25 cellular contexts compared by ENCODE assay signal in genomic region chr17:4895121-4895520, GRCh38. TPM values are rescaled to one million over a fixed set of nuclear protein-coding genes. Genes with fewer than 3 reads are reported as not detected.
"Had no signal": no experiment of that assay in that cellular context is flagged by ENCODE, and none has a peak within 500 bp of the region (broad histone marks: within the 10 kb centered on the region; RNA-seq: fewer than 3 reads in every experiment).

No MANE protein-coding gene starts in this region.

- H3K9ac ChIP-seq: KMS-11 had no signal

- H3K4me3 ChIP-seq: breast epithelium, Peyer's patch had no signal

- H3K9me3 Mint-ChIP-seq: activated B cell treated with CpG ODN at 0.5 μM for 24 hours; activated CD4-positive, alpha-beta T cell treated with anti-CD3 and anti-CD28 coated beads, Interleukin-2, amount 10 ng/mL, durations not matched to agents 24 days and 14 days; activated naive CD4-positive, alpha-beta T cell treated with anti-CD3 and anti-CD28 coated beads, Interleukin-2, amount 50 U/mL, for 24 hours; activated T-cell treated with anti-CD3 and anti-CD28 coated beads, Interleukin-2, amount 50 U/mL, for 24 hours; activated T-helper 1 cell treated with anti-CD3 and anti-CD28 coated beads, Interleukin-12 subunit alpha, Interleukin-12 subunit beta, Interleukin-2, Interleukin-4 antibody, amounts not matched to agents 30 ng/mL and 10 ng/mL and 1 ng/mL, durations not matched to agents 14 hours and 24 hours and 36 hours; T-helper 1 cell treated with Interleukin-12 subunit alpha and Interleukin-12 subunit beta and Interleukin-4 antibody, amounts not matched to agents 30 μg/mL and 1 μg/mL, for 36 hours had no signal

- H3K4me1 ChIP-seq: breast epithelium had no signal

- H3K4me2 ChIP-seq: KMS-11 had no signal

- H3K27me3 ChIP-seq: breast epithelium, Peyer's patch had no signal

- ATAC-seq: activated CD8-positive, alpha-beta memory T cell treated with anti-CD3 and anti-CD28 coated beads, Interleukin-2, amount 10 ng/mL, durations not matched to agents 7 days and 5 days had no signal

- H3K27ac Mint-ChIP-seq: activated B cell treated with CpG ODN at 0.5 μM for 24 hours; activated CD4-positive, alpha-beta T cell treated with anti-CD3 and anti-CD28 coated beads, Interleukin-2, amount 10 ng/mL, durations not matched to agents 24 days and 14 days; activated CD8-positive, alpha-beta memory T cell treated with anti-CD3 and anti-CD28 coated beads, Interleukin-2, amount 10 ng/mL, durations not matched to agents 7 days and 5 days; activated naive CD4-positive, alpha-beta T cell treated with anti-CD3 and anti-CD28 coated beads, Interleukin-2, amount 50 U/mL, for 24 hours; activated T-cell treated with anti-CD3 and anti-CD28 coated beads, Interleukin-2, amount 50 U/mL, for 24 hours; activated T-helper 1 cell treated with anti-CD3 and anti-CD28 coated beads, Interleukin-12 subunit alpha, Interleukin-12 subunit beta, Interleukin-2, Interleukin-4 antibody, amounts not matched to agents 30 ng/mL and 10 ng/mL and 1 ng/mL, durations not matched to agents 14 hours and 24 hours and 36 hours; T-helper 1 cell treated with Interleukin-12 subunit alpha and Interleukin-12 subunit beta and Interleukin-4 antibody, amounts not matched to agents 30 μg/mL and 1 μg/mL, for 36 hours had no signal

- DNase-seq: activated B cell treated with CpG ODN at 0.5 μM for 24 hours; activated CD4-positive, alpha-beta T cell treated with anti-CD3 and anti-CD28 coated beads for 1 hour; activated CD4-positive, alpha-beta T cell treated with anti-CD3 and anti-CD28 coated beads, Interleukin-2, amount 10 ng/mL, durations not matched to agents 24 days and 14 days; activated CD4-positive, alpha-beta T cell treated with anti-CD3 and anti-CD28 coated beads, Interleukin-2, amount 50 U/mL, for 48 hours; activated CD8-positive, alpha-beta memory T cell treated with anti-CD3 and anti-CD28 coated beads, Interleukin-2, amount 10 ng/mL, durations not matched to agents 7 days and 5 days; activated effector memory CD4-positive, alpha-beta T cell treated with Interleukin-2 at 50 U/mL for 16 hours; activated naive CD4-positive, alpha-beta T cell; activated T-cell treated with anti-CD3 and anti-CD28 coated beads, Interleukin-2, amount 50 U/mL, for 24 hours; aorta; central memory CD4-positive, alpha-beta T cell; NCI-H1092; NCI-H1417; NCI-H2029; NCI-H2107; NCI-H345; NCI-H510A; Peyer's patch; SHP77 treated with DMSO at 0.1 percent for 48 hours had no signal

- H3K27ac ChIP-seq: breast epithelium, KMS-11, Peyer's patch had no signal

- H3K9me3 ChIP-seq: breast epithelium, Peyer's patch had no signal

- H3K4me3 Mint-ChIP-seq: activated B cell treated with CpG ODN at 0.5 μM for 24 hours; activated CD4-positive, alpha-beta T cell treated with anti-CD3 and anti-CD28 coated beads, Interleukin-2, amount 10 ng/mL, durations not matched to agents 24 days and 14 days; activated CD8-positive, alpha-beta memory T cell treated with anti-CD3 and anti-CD28 coated beads, Interleukin-2, amount 10 ng/mL, durations not matched to agents 7 days and 5 days; activated naive CD4-positive, alpha-beta T cell treated with anti-CD3 and anti-CD28 coated beads, Interleukin-2, amount 50 U/mL, for 24 hours; activated T-cell treated with anti-CD3 and anti-CD28 coated beads, Interleukin-2, amount 50 U/mL, for 24 hours; activated T-helper 1 cell treated with anti-CD3 and anti-CD28 coated beads, Interleukin-12 subunit alpha, Interleukin-12 subunit beta, Interleukin-2, Interleukin-4 antibody, amounts not matched to agents 30 ng/mL and 10 ng/mL and 1 ng/mL, durations not matched to agents 14 hours and 24 hours and 36 hours; T-helper 1 cell treated with Interleukin-12 subunit alpha and Interleukin-12 subunit beta and Interleukin-4 antibody, amounts not matched to agents 30 μg/mL and 1 μg/mL, for 36 hours had no signal

- H3K27me3 Mint-ChIP-seq: activated B cell treated with CpG ODN at 0.5 μM for 24 hours; activated naive CD4-positive, alpha-beta T cell treated with anti-CD3 and anti-CD28 coated beads, Interleukin-2, amount 50 U/mL, for 24 hours had no signal

RNA-seq across cellular contexts. Expression of gene C17orf107, which starts 4.2 kb away (rescaled TPM):
- total RNA-seq: SK-MEL-5 had no signal

RNA-seq across cellular contexts. Expression of gene CHRNE, which starts 7.8 kb away (rescaled TPM):
- total RNA-seq: MCF 10A, Peyer's patch had no signal

RNA-seq across cellular contexts. Expression of gene GP1BA, which starts 37.0 kb away (rescaled TPM):
- total RNA-seq: activated B cell treated with CpG ODN at 0.5 μM for 24 hours; activated CD4-positive, alpha-beta T cell treated with anti-CD3 and anti-CD28 coated beads, Interleukin-2, amount 10 ng/mL, durations not matched to agents 24 days and 14 days; activated CD8-positive, alpha-beta memory T cell treated with anti-CD3 and anti-CD28 coated beads, Interleukin-2, amount 10 ng/mL, durations not matched to agents 7 days and 5 days; activated T-helper 1 cell treated with anti-CD3 and anti-CD28 coated beads, Interleukin-12 subunit alpha, Interleukin-12 subunit beta, Interleukin-2, Interleukin-4 antibody, amounts not matched to agents 30 ng/mL and 10 ng/mL and 1 ng/mL, durations not matched to agents 14 hours and 24 hours and 36 hours; breast epithelium; MCF 10A; Peyer's patch; SK-MEL-5 had no signal
